In the genomic region with DNA sequence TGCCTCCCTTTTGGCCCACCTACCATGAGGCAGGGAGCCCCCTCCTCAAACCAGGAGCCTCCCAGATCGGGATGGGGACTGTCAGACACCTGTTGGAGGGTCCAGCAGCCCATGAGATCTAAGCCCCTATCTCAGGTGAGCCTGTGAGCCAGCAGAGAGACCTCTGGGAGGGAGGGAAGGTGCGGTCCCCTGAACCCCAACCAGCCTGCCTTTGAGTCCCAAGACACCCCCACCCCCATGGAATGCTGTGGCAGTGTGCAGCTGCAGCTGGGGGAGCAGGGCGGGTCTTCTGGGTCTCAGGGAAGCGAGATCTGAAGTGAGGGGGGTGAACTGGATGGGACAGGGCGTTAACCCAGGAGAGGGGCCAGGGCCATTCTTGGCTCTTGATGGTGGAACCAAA, we compare ENCODE assay signal across 13 cellular contexts. TPM values are rescaled to one million over a fixed set of nuclear protein-coding genes. Genes with fewer than 3 reads are reported as not detected.
A peak's percentile ranks its signal among the peaks of the same experiment; 100 is the strongest.
DNase-seq lines count a peak whose midpoint lies in the region; ATAC-seq and TF ChIP-seq lines count a peak whose summit lies in the region.
"Had no signal": no experiment of that assay in that cellular context is flagged by ENCODE, and none has a peak within 500 bp of the region (broad histone marks: within the 10 kb centered on the region; RNA-seq: fewer than 3 reads in every experiment).

No MANE protein-coding gene starts in this region.

- H3K36me3 ChIP-seq in body of pancreas (replicated peaks in 1 of 2; ENCODE audit: insufficient read depth in 1 of 2, low read depth in 2 of 2) = no peaks in the 10 kb centered on the region
- no peaks in the 10 kb centered on the region for H3K36me3 ChIP-seq in left lung
- H3K36me3 ChIP-seq: heart right ventricle had no signal

- WGBS in body of pancreas, 2 donors = 87 to 89% methylated on average over 5 of the region's 5 CpGs

- no peak overlapping the region for H3K27ac Mint-ChIP-seq in natural killer cell treated with Interleukin-12 subunit alpha and Interleukin-12 subunit beta and Interleukin-15 and Interleukin-18, amount 100 ng/mL, for 72 hours

- intact Hi-C loops in Right ventricle myocardium inferior (cut with DNase I) = loop anchor here (1.0 to 5.0 kb wide), 2 partner anchors 190 to 459 kb away; partner anchors contain the start of gene KCNQ1OT1
- intact Hi-C loops in left ventricle myocardium superior (cut with micrococcal nuclease) = no loop called here
- intact Hi-C loops in body of pancreas (cut with DNase I) = no loop called here
- intact Hi-C loops in left lung (cut with DNase I) = loop anchor here (5.0 kb wide), 2 partner anchors 355 to 460 kb away; no protein-coding TSS in a partner anchor

- H3K4me1 Mint-ChIP-seq in natural killer cell treated with Interleukin-12 subunit alpha and Interleukin-12 subunit beta and Interleukin-15 and Interleukin-18, amount 100 ng/mL, for 72 hours (ENCODE audit: low read depth in 2 of 2) = peaks cover 11 to 16% of the 10 kb centered on the region in 2 donors

- H3K4me3 ChIP-seq in body of pancreas (no peak overlapping the region), left lung (no peak overlapping the region)

- no peaks in the 10 kb centered on the region for H3K36me3 Mint-ChIP-seq in natural killer cell treated with Interleukin-12 subunit alpha and Interleukin-12 subunit beta and Interleukin-15 and Interleukin-18, amount 100 ng/mL, for 72 hours

- H3K27ac ChIP-seq in body of pancreas = peak overlapping the region in 3 of 4 donors; percentile 9 to 79 (median 15)
- H3K27ac ChIP-seq in left lung = no peak overlapping the region

- TF ChIP-seq POLR2A in body of pancreas (IDR thresholded peaks at IDR 0.05) = no peak

- H3K4me1 ChIP-seq in body of pancreas (peaks cover 36% of the 10 kb centered on the region), left lung (peaks cover 11 to 49% of the 10 kb centered on the region in 2 donors)

- no peaks in the 10 kb centered on the region for H3K9me3 ChIP-seq in body of pancreas
- H3K9me3 ChIP-seq in left lung = no peaks in the 10 kb centered on the region
- H3K9me3 ChIP-seq: heart right ventricle had no signal

- peak; percentile 40 for DNase-seq in Right ventricle myocardium inferior (ENCODE audit: missing footprints)
- no peak for DNase-seq in left ventricle myocardium superior
- peak in 1 of 4 donors; percentile 15 for DNase-seq in body of pancreas
- no peak for DNase-seq in natural killer cell treated with Interleukin-12 subunit alpha and Interleukin-12 subunit beta and Interleukin-15 and Interleukin-18, amount 100 ng/mL, for 72 hours (ENCODE audit: low spot score)
- no peak for DNase-seq in GM19238 (ENCODE audit: insufficient read length, low spot score)
- DNase-seq in stimulated activated CD4-positive, alpha-beta T cell treated with anti-CD3 and anti-CD28 coated beads, Interleukin-1b, Interleukin-23, amount 100 ng/mL, for 48 hours = no peak
- no peak for DNase-seq in left lung
- DNase-seq: EL; NCI-H345; stimulated activated CD4-positive, alpha-beta T cell treated with anti-CD3 and anti-CD28 coated beads, Interleukin-12 subunit alpha, Interleukin-12 subunit beta, amount 100 ng/mL, for 4 hours; T-helper 9 cell had no signal

- no peaks in the 10 kb centered on the region for H3K9me3 Mint-ChIP-seq in natural killer cell treated with Interleukin-12 subunit alpha and Interleukin-12 subunit beta and Interleukin-15 and Interleukin-18, amount 100 ng/mL, for 72 hours

- peaks cover 8% of the 10 kb centered on the region in 2 donors for H3K27me3 Mint-ChIP-seq in natural killer cell treated with Interleukin-12 subunit alpha and Interleukin-12 subunit beta and Interleukin-15 and Interleukin-18, amount 100 ng/mL, for 72 hours

- peak overlapping the region; percentile 45 for H3K4me3 Mint-ChIP-seq in natural killer cell treated with Interleukin-12 subunit alpha and Interleukin-12 subunit beta and Interleukin-15 and Interleukin-18, amount 100 ng/mL, for 72 hours

- ATAC-seq in Right ventricle myocardium inferior = no peak
- ATAC-seq in left ventricle myocardium superior = no peak
- ATAC-seq in body of pancreas = no peak
- ATAC-seq in natural killer cell treated with Interleukin-12 subunit alpha and Interleukin-12 subunit beta and Interleukin-15 and Interleukin-18, amount 100 ng/mL, for 72 hours = no peak
- ATAC-seq in GM19452 (IDR thresholded peaks at IDR 0.05; ENCODE audit: unreplicated experiment) = no peak
- no peak for ATAC-seq in left lung

- TF ChIP-seq CTCF in body of pancreas (IDR thresholded peaks at IDR 0.05) (no peak), left lung (IDR thresholded peaks at IDR 0.05) (no peak)

- H3K27me3 ChIP-seq in body of pancreas (no peaks in the 10 kb centered on the region), left lung (peaks cover 0 to 55% of the 10 kb centered on the region in 2 donors)

RNA-seq across cellular contexts. Expression of gene CDKN1C, which starts 1.4 kb away (rescaled TPM):
- 40.0 TPM for total RNA-seq in Right ventricle myocardium inferior
- total RNA-seq in left ventricle myocardium superior = 42.0 TPM
- 100 to 1,000 TPM in 1 of 2 donors, 10 to 100 TPM in 1; 35.3 to 231 TPM for total RNA-seq in body of pancreas
- total RNA-seq in natural killer cell treated with Interleukin-12 subunit alpha and Interleukin-12 subunit beta and Interleukin-15 and Interleukin-18, amount 100 ng/mL, for 72 hours = 1 to 10 TPM; 1.2 to 2.0 TPM
- 10 to 100 TPM; 18.0 to 31.7 TPM for total RNA-seq in left lung

RNA-seq across cellular contexts. Expression of gene PHLDA2, which starts 42.3 kb away (rescaled TPM):
- total RNA-seq in Right ventricle myocardium inferior (0.65 TPM), left ventricle myocardium superior (0.99 TPM), body of pancreas (1 to 10 TPM in 1 of 2 donors, not detected in 1; 4.2 TPM), left lung (10 to 100 TPM; 28.3 to 50.0 TPM)
- total RNA-seq in natural killer cell treated with Interleukin-12 subunit alpha and Interleukin-12 subunit beta and Interleukin-15 and Interleukin-18, amount 100 ng/mL, for 72 hours = 1 to 10 TPM; 3.0 to 4.5 TPM

Comparison
In these comparisons a context has a peak if more than half of its experiments do, and no peak if none do; other contexts are left out.
1. intact Hi-C loops: an anchor here in Right ventricle myocardium inferior (1.0 to 5.0 kb wide) and left lung (5.0 kb wide); none called in left ventricle myocardium superior and body of pancreas.
2. H3K27ac ChIP-seq: peak in body of pancreas (3 of 4); none in left lung (0 of 2).
3. RNA of gene CDKN1C, which starts 1.4 kb away (total RNA-seq): 35.3 to 231 TPM in body of pancreas, 42.0 TPM in left ventricle myocardium superior (single experiment), 40.0 TPM in Right ventricle myocardium inferior (single experiment) and 18.0 to 31.7 TPM in left lung; 1.2 to 2.0 TPM in natural killer cell treated with Interleukin-12 subunit alpha and Interleukin-12 subunit beta and Interleukin-15 and Interleukin-18, amount 100 ng/mL, for 72 hours; every median in the first group is over 4 times any median in the second.
4. RNA of gene PHLDA2, which starts 42.3 kb away (total RNA-seq): 28.3 to 50.0 TPM in left lung; 3.0 to 4.5 TPM in natural killer cell treated with Interleukin-12 subunit alpha and Interleukin-12 subunit beta and Interleukin-15 and Interleukin-18, amount 100 ng/mL, for 72 hours, 4.2 TPM in body of pancreas, 0.99 TPM in left ventricle myocardium superior (single experiment) and 0.65 TPM in Right ventricle myocardium inferior (single experiment); every median in the first group is over 4 times any median in the second.